ENCODE assay signal across 13 cellular contexts in the genomic region with DNA sequence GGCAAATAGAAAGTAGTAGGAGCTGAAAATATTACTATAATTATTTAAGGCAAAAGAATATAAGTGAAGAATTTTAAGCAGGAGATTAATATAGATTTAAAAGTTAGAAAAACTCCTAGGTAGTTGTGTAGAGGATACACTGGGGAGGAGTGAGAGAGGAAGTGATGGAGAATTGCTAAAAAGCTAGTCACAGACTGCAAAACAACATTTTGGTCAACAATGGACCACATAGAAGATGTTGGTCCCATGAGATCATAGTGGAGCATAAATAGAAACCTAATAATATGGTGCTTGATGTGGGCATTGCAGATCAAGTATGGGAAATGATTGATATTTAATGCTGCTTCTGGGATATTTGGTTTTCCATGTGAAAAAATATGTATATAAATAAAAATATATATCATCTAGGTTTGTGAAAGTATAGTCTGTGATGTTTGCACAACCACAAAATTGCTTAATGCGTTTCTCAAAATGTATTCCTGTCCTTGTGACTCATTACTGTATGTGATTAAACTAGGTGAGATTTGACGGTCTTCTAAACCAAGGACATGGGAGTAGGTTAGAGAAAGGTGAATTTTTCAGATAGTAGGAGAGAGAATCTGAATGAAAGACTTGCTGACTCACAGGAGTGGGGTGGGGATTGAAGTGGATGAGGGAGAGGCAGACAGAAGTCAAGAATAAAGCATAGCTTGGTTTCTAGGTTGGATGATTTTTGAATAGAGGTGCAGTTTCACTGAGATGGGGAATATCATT.
DNase-seq lines count a peak whose midpoint lies in the region; ATAC-seq and TF ChIP-seq lines count a peak whose summit lies in the region.
"Had no signal": no experiment of that assay in that cellular context is flagged by ENCODE, and none has a peak within 500 bp of the region (broad histone marks: within the 10 kb centered on the region; RNA-seq: fewer than 3 reads in every experiment).

No MANE protein-coding gene starts in this region.

- no peaks in the 10 kb centered on the region for H3K9me3 Mint-ChIP-seq in activated T-cell treated with anti-CD3 and anti-CD28 coated beads, Interleukin-2, amount 50 U/mL, for 4 hours
- H3K9me3 Mint-ChIP-seq: stimulated activated memory B cell treated with anti-CD40 and anti-IgM and Interleukin-4, amounts not matched to agents 10 μg/mL and 1 μg/mL and 100 μg/mL, for 72 hours had no signal

- H3K4me1 Mint-ChIP-seq in activated T-cell treated with anti-CD3 and anti-CD28 coated beads, Interleukin-2, amount 50 U/mL, for 4 hours (ENCODE audit: low read depth), result peaks cover 5% of the 10 kb centered on the region
- H3K4me1 Mint-ChIP-seq: stimulated activated memory B cell treated with anti-CD40 and anti-IgM and Interleukin-4, amounts not matched to agents 10 μg/mL and 1 μg/mL and 100 μg/mL, for 72 hours had no signal

- H3K4me1 ChIP-seq in esophagus squamous epithelium, result no peaks in the 10 kb centered on the region

- no peaks in the 10 kb centered on the region for H3K36me3 ChIP-seq in esophagus squamous epithelium

- no peaks in the 10 kb centered on the region for H3K36me3 Mint-ChIP-seq in activated T-cell treated with anti-CD3 and anti-CD28 coated beads, Interleukin-2, amount 50 U/mL, for 4 hours (ENCODE audit: insufficient read depth)
- H3K36me3 Mint-ChIP-seq: natural killer cell treated with Interleukin-12 subunit alpha and Interleukin-12 subunit beta and Interleukin-15 and Interleukin-18, amount 100 ng/mL, for 72 hours had no signal

- no peaks in the 10 kb centered on the region for H3K27me3 ChIP-seq in esophagus squamous epithelium

- H3K9me3 ChIP-seq in esophagus squamous epithelium, result no peaks in the 10 kb centered on the region

- no peak overlapping the region for H3K4me3 ChIP-seq in esophagus squamous epithelium

- H3K4me3 Mint-ChIP-seq in activated T-cell treated with anti-CD3 and anti-CD28 coated beads, Interleukin-2, amount 50 U/mL, for 4 hours, result no peak overlapping the region
- H3K4me3 Mint-ChIP-seq: natural killer cell treated with Interleukin-12 subunit alpha and Interleukin-12 subunit beta and Interleukin-15 and Interleukin-18, amount 100 ng/mL, for 72 hours; stimulated activated memory B cell treated with anti-CD40 and anti-IgM and Interleukin-4, amounts not matched to agents 10 μg/mL and 1 μg/mL and 100 μg/mL, for 72 hours had no signal

- TF ChIP-seq POLR2A in esophagus squamous epithelium (IDR thresholded peaks at IDR 0.05), result no peak

- DNase-seq in activated T-cell treated with anti-CD3 and anti-CD28 coated beads, Interleukin-2, amount 50 U/mL, for 4 hours, result no peak
- DNase-seq in activated T-cell treated with anti-CD3 and anti-CD28 coated beads, Interleukin-2, amount 50 U/mL, for 48 hours, result no peak
- DNase-seq in RPMI7951 (ENCODE audit: low read depth), result peak; percentile 2
- peak; percentile 40 for DNase-seq in renal cortical epithelial cell (ENCODE audit: low read depth)
- no peak for DNase-seq in T1000 (lab: John Stamatoyannopoulos, UW)
- no peak for DNase-seq in esophagus squamous epithelium (lab: John Stamatoyannopoulos, UW)
- DNase-seq in islet precursor cell, result no peak
- DNase-seq: activated naive CD4-positive, alpha-beta T cell treated with anti-CD3 and anti-CD28 coated beads, Interleukin-2, amount 50 U/mL, for 16 hours; effector CD8-positive, alpha-beta T cell; stimulated activated CD4-positive, alpha-beta T cell treated with anti-CD3 and anti-CD28 coated beads, Interleukin-12 subunit alpha, Interleukin-12 subunit beta, amount 100 ng/mL, for 4 hours had no signal

- H3K27ac ChIP-seq in esophagus squamous epithelium, result peak overlapping the region in 1 of 4 donors; percentile 25

- ATAC-seq in activated T-cell treated with anti-CD3 and anti-CD28 coated beads, Interleukin-2, amount 50 U/mL, for 4 hours, result peak; percentile 35 to 53
- ATAC-seq in HG02759 (IDR thresholded peaks at IDR 0.05; ENCODE audit: unreplicated experiment), result peak; percentile 63
- ATAC-seq: stimulated activated memory B cell treated with anti-CD40 and anti-IgM and Interleukin-4, amounts not matched to agents 10 μg/mL and 1 μg/mL and 100 μg/mL, for 72 hours had no signal

- TF ChIP-seq CTCF in esophagus squamous epithelium (IDR thresholded peaks at IDR 0.05), result no peak

- intact Hi-C loops in esophagus squamous epithelium (cut with DNase I), result no loop called here

- 30 to 67% methylated on average over 2 of the region's 2 CpGs for WGBS in esophagus squamous epithelium, 2 donors

- no peaks in the 10 kb centered on the region for H3K27me3 Mint-ChIP-seq in activated T-cell treated with anti-CD3 and anti-CD28 coated beads, Interleukin-2, amount 50 U/mL, for 4 hours (ENCODE audit: low read depth)
- H3K27me3 Mint-ChIP-seq: natural killer cell treated with Interleukin-12 subunit alpha and Interleukin-12 subunit beta and Interleukin-15 and Interleukin-18, amount 100 ng/mL, for 72 hours; stimulated activated memory B cell treated with anti-CD40 and anti-IgM and Interleukin-4, amounts not matched to agents 10 μg/mL and 1 μg/mL and 100 μg/mL, for 72 hours had no signal

Comparison
In these comparisons a context has a peak if more than half of its experiments do, and no peak if none do; other contexts are left out.
1. DNase-seq: peak in RPMI7951 (single experiment) and renal cortical epithelial cell (single experiment); none in activated T-cell treated with anti-CD3 and anti-CD28 coated beads, Interleukin-2, amount 50 U/mL, for 4 hours (single experiment), activated T-cell treated with anti-CD3 and anti-CD28 coated beads, Interleukin-2, amount 50 U/mL, for 48 hours (0 of 2), T1000 (single experiment), esophagus squamous epithelium (single experiment) and islet precursor cell (single experiment).